Comparison of ENCODE assay signal across 15 cellular contexts in genomic region chr9:98099346-98099745, GRCh38. TPM values are rescaled to one million over a fixed set of nuclear protein-coding genes. Genes with fewer than 3 reads are reported as not detected.
DNase-seq lines count a peak whose midpoint lies in the region; ATAC-seq, FAIRE-seq and TF ChIP-seq lines count a peak whose summit lies in the region.
"Had no signal": no experiment of that assay in that cellular context is flagged by ENCODE, and none has a peak within 500 bp of the region (broad histone marks: within the 10 kb centered on the region; RNA-seq: fewer than 3 reads in every experiment).

No MANE protein-coding gene starts in this region.

- peaks cover 71% of the 10 kb centered on the region for H3K4me1 Mint-ChIP-seq in stimulated activated naive CD8-positive, alpha-beta T cell treated with anti-CD3 and anti-CD28 coated beads, Interleukin-15, Interleukin-2, amounts not matched to agents 100 ng/mL and 50 ng/mL, for 24 hours (ENCODE audit: low read depth)
- H3K4me1 Mint-ChIP-seq in T-helper 17 cell = peaks cover 56% of the 10 kb centered on the region

- DNase-seq in stimulated activated naive CD8-positive, alpha-beta T cell treated with anti-CD3 and anti-CD28 coated beads, Interleukin-15, Interleukin-2, amounts not matched to agents 100 U/mL and 50 U/mL, for 24 hours = no peak
- DNase-seq in T-helper 17 cell = peak in 1 of 3 donors; percentile 37
- DNase-seq in MM.1S = no peak
- DNase-seq in HTR-8/SVneo (ENCODE audit: insufficient read length, low spot score) = no peak
- DNase-seq: erythroblast; GM23248; left ventricle myocardium superior; nephron progenitor cell; stimulated activated CD4-positive, alpha-beta T cell treated with anti-CD3 and anti-CD28 coated beads, Interleukin-2, amount 100 ng/mL, for 48 hours had no signal

- H3K4me1 ChIP-seq in esophagus (ENCODE audit: control insufficient read depth in 2 of 2, insufficient read depth in 2 of 2, low read length in 1 of 2) (peaks cover 0 to 3% of the 10 kb centered on the region in 2 donors), MM.1S (ENCODE audit: low read length) (peaks cover 18% of the 10 kb centered on the region)
- H3K4me1 ChIP-seq: right atrium auricular region, SJSA1 had no signal

- H3K36me3 Mint-ChIP-seq in stimulated activated naive CD8-positive, alpha-beta T cell treated with anti-CD3 and anti-CD28 coated beads, Interleukin-15, Interleukin-2, amounts not matched to agents 100 ng/mL and 50 ng/mL, for 24 hours (ENCODE audit: low read depth) = peaks cover 58% of the 10 kb centered on the region
- H3K36me3 Mint-ChIP-seq in T-helper 17 cell (ENCODE audit: low read depth) = peaks cover 11% of the 10 kb centered on the region

- ATAC-seq in stimulated activated naive CD8-positive, alpha-beta T cell treated with anti-CD3 and anti-CD28 coated beads, Interleukin-15, Interleukin-2, amounts not matched to agents 100 U/mL and 50 U/mL, for 24 hours = no peak
- ATAC-seq in T-helper 17 cell = no peak
- no peak for ATAC-seq in GM21447 (IDR thresholded peaks at IDR 0.05; ENCODE audit: unreplicated experiment)
- ATAC-seq: left ventricle myocardium superior had no signal

- H3K27me3 ChIP-seq in esophagus (ENCODE audit: control insufficient read depth in 1 of 2, insufficient read depth in 2 of 2, low read length in 2 of 2) = no peaks in the 10 kb centered on the region
- no peaks in the 10 kb centered on the region for H3K27me3 ChIP-seq in MM.1S (replicated peaks; ENCODE audit: insufficient read depth, low read length)
- H3K27me3 ChIP-seq: right atrium auricular region, SJSA1 had no signal

- H3K9me2 ChIP-seq in MM.1S (replicated peaks; ENCODE audit: insufficient read depth, low read length) = no peaks in the 10 kb centered on the region

- no peak overlapping the region for H3K4me3 Mint-ChIP-seq in stimulated activated naive CD8-positive, alpha-beta T cell treated with anti-CD3 and anti-CD28 coated beads, Interleukin-15, Interleukin-2, amounts not matched to agents 100 ng/mL and 50 ng/mL, for 24 hours
- H3K4me3 Mint-ChIP-seq in T-helper 17 cell = no peak overlapping the region
- H3K4me3 Mint-ChIP-seq: nephron progenitor cell had no signal

- H3K27me3 Mint-ChIP-seq in stimulated activated naive CD8-positive, alpha-beta T cell treated with anti-CD3 and anti-CD28 coated beads, Interleukin-15, Interleukin-2, amounts not matched to agents 100 ng/mL and 50 ng/mL, for 24 hours = no peaks in the 10 kb centered on the region
- H3K27me3 Mint-ChIP-seq in T-helper 17 cell = no peaks in the 10 kb centered on the region

- no peaks in the 10 kb centered on the region for H3K9me3 Mint-ChIP-seq in stimulated activated naive CD8-positive, alpha-beta T cell treated with anti-CD3 and anti-CD28 coated beads, Interleukin-15, Interleukin-2, amounts not matched to agents 100 ng/mL and 50 ng/mL, for 24 hours
- H3K9me3 Mint-ChIP-seq: nephron progenitor cell had no signal

- no peaks in the 10 kb centered on the region for H3K79me2 ChIP-seq in MM.1S (ENCODE audit: low read length)

- FAIRE-seq in HTR-8/SVneo (lab: Jason Lieb, UNC) = no peak
- FAIRE-seq: urothelium cell line had no signal

- peaks cover 19% of the 10 kb centered on the region for H3F3A ChIP-seq in MM.1S (ENCODE audit: insufficient read depth, low read length)

- no peak overlapping the region for H3K9ac ChIP-seq in MM.1S (ENCODE audit: low read length)
- H3K9ac ChIP-seq: GM23248 had no signal

- no peak for TF ChIP-seq CTCF in MM.1S (IDR thresholded peaks at IDR 0.05; ENCODE audit: low read length)

- H3K4me3 ChIP-seq in esophagus (ENCODE audit: low read depth in 1 of 2, low read length in 2 of 2) (no peak overlapping the region), MM.1S (ENCODE audit: low read length) (no peak overlapping the region)
- H3K4me3 ChIP-seq: GM23248, right atrium auricular region, SJSA1 had no signal

- H3K4me2 ChIP-seq in MM.1S (ENCODE audit: low read depth, low read length) = no peak overlapping the region

- peak overlapping the region; percentile 40 for H3K27ac Mint-ChIP-seq in stimulated activated naive CD8-positive, alpha-beta T cell treated with anti-CD3 and anti-CD28 coated beads, Interleukin-15, Interleukin-2, amounts not matched to agents 100 ng/mL and 50 ng/mL, for 24 hours
- H3K27ac Mint-ChIP-seq in T-helper 17 cell = peak overlapping the region; percentile 99
- H3K27ac Mint-ChIP-seq: nephron progenitor cell had no signal

- WGBS in esophagus, 2 donors = 90 to 96% methylated on average over 2 of the region's 2 CpGs

- no peak overlapping the region for H2AFZ ChIP-seq in MM.1S (ENCODE audit: low read length)
- H2AFZ ChIP-seq: GM23248 had no signal

- H3K9me3 ChIP-seq in T-helper 17 cell (ENCODE audit: control insufficient read depth, low read length, poor library complexity, severe bottlenecking) = no peaks in the 10 kb centered on the region
- H3K9me3 ChIP-seq in esophagus (ENCODE audit: control insufficient read depth in 2 of 2, insufficient read depth in 1 of 2, low read depth in 1 of 2, low read length in 1 of 2) = no peaks in the 10 kb centered on the region
- H3K9me3 ChIP-seq in MM.1S (replicated peaks; ENCODE audit: insufficient read depth, low read length) = no peaks in the 10 kb centered on the region
- H3K9me3 ChIP-seq: right atrium auricular region, SJSA1 had no signal

- H4K20me1 ChIP-seq in MM.1S (ENCODE audit: insufficient read depth, low read length) = no peaks in the 10 kb centered on the region

- H3K36me3 ChIP-seq in esophagus (ENCODE audit: control insufficient read depth in 2 of 2, insufficient read depth in 2 of 2, low read length in 1 of 2) = peaks cover 3 to 19% of the 10 kb centered on the region in 2 donors
- H3K36me3 ChIP-seq in MM.1S (replicated peaks; ENCODE audit: insufficient read depth, low read length) = no peaks in the 10 kb centered on the region
- H3K36me3 ChIP-seq: right atrium auricular region, SJSA1 had no signal

- H3K27ac ChIP-seq in esophagus (ENCODE audit: low read depth in 2 of 2, low read length in 1 of 2) (peak overlapping the region; percentile 94 to 96), MM.1S (ENCODE audit: low read length) (no peak overlapping the region)
- H3K27ac ChIP-seq: GM23248, right atrium auricular region, SJSA1 had no signal

RNA-seq across cellular contexts. Expression of gene TRIM14, which starts 19.7 kb away (rescaled TPM):
- total RNA-seq in T-helper 17 cell = 10 to 100 TPM; 63.8 to 64.6 TPM
- polyA plus RNA-seq in esophagus = 10 to 100 TPM in 1 of 2 donors, 1 to 10 TPM in 1; 9.3 to 12.2 TPM

RNA-seq across cellular contexts. Expression of gene NANS, which starts 42.8 kb away (rescaled TPM):
- total RNA-seq in T-helper 17 cell = 10 to 100 TPM; 38.1 to 44.9 TPM
- polyA plus RNA-seq in esophagus = 10 to 100 TPM; 48.7 to 54.0 TPM
